Comparison of ENCODE assay signal across 1 cellular context in the genomic region with DNA sequence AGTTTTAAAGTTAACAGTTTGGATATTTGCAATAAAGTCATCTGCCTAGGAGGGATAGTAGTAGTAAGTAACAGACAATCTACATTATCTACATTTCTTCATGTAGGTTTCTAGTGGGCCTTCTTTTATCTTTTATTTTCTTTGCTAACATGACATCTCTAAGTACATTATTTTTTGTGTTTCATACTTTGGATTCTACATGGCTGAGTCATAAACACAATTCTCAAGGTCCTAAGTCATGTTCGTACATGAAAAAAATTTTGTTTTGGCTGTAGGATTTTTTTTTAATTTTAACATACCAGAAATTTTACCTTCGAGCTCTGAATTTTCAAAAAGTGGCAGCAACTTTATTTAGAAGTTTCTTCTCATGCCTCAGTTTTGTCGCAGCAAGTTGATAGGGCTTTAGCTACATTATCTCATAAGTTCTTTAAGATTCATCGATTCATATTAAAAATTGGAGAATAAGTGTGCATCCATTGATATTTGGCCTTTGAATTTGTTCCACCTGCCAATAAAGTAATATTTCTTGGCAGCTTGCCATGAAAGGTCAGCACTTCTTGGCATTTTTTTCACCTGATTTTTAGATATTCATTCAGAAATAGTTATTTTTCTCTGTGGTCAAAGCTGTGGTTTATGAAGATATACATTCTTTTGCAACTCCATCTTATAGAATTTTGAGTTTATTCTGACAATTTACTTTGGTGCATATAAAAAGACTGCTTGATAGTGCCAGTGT.
TF ChIP-seq lines count a peak whose summit lies in the region.

No MANE protein-coding gene starts in this region.

TF ChIP-seq in GM23338, 12 proteins besides CTCF, POLR2A, EP300 and RAD21 (continued from another document):
- TF ChIP-seq, protein P1, sequence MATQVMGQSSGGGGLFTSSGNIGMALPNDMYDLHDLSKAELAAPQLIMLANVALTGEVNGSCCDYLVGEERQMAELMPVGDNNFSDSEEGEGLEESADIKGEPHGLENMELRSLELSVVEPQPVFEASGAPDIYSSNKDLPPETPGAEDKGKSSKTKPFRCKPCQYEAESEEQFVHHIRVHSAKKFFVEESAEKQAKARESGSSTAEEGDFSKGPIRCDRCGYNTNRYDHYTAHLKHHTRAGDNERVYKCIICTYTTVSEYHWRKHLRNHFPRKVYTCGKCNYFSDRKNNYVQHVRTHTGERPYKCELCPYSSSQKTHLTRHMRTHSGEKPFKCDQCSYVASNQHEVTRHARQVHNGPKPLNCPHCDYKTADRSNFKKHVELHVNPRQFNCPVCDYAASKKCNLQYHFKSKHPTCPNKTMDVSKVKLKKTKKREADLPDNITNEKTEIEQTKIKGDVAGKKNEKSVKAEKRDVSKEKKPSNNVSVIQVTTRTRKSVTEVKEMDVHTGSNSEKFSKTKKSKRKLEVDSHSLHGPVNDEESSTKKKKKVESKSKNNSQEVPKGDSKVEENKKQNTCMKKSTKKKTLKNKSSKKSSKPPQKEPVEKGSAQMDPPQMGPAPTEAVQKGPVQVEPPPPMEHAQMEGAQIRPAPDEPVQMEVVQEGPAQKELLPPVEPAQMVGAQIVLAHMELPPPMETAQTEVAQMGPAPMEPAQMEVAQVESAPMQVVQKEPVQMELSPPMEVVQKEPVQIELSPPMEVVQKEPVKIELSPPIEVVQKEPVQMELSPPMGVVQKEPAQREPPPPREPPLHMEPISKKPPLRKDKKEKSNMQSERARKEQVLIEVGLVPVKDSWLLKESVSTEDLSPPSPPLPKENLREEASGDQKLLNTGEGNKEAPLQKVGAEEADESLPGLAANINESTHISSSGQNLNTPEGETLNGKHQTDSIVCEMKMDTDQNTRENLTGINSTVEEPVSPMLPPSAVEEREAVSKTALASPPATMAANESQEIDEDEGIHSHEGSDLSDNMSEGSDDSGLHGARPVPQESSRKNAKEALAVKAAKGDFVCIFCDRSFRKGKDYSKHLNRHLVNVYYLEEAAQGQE (IDR thresholded peaks at IDR 0.05; ENCODE audit: unreplicated experiment): no peak
- TF ChIP-seq EZH2phosphoT487 (IDR thresholded peaks at IDR 0.05; ENCODE audit: unreplicated experiment): no peak
- TF ChIP-seq, protein P2, sequence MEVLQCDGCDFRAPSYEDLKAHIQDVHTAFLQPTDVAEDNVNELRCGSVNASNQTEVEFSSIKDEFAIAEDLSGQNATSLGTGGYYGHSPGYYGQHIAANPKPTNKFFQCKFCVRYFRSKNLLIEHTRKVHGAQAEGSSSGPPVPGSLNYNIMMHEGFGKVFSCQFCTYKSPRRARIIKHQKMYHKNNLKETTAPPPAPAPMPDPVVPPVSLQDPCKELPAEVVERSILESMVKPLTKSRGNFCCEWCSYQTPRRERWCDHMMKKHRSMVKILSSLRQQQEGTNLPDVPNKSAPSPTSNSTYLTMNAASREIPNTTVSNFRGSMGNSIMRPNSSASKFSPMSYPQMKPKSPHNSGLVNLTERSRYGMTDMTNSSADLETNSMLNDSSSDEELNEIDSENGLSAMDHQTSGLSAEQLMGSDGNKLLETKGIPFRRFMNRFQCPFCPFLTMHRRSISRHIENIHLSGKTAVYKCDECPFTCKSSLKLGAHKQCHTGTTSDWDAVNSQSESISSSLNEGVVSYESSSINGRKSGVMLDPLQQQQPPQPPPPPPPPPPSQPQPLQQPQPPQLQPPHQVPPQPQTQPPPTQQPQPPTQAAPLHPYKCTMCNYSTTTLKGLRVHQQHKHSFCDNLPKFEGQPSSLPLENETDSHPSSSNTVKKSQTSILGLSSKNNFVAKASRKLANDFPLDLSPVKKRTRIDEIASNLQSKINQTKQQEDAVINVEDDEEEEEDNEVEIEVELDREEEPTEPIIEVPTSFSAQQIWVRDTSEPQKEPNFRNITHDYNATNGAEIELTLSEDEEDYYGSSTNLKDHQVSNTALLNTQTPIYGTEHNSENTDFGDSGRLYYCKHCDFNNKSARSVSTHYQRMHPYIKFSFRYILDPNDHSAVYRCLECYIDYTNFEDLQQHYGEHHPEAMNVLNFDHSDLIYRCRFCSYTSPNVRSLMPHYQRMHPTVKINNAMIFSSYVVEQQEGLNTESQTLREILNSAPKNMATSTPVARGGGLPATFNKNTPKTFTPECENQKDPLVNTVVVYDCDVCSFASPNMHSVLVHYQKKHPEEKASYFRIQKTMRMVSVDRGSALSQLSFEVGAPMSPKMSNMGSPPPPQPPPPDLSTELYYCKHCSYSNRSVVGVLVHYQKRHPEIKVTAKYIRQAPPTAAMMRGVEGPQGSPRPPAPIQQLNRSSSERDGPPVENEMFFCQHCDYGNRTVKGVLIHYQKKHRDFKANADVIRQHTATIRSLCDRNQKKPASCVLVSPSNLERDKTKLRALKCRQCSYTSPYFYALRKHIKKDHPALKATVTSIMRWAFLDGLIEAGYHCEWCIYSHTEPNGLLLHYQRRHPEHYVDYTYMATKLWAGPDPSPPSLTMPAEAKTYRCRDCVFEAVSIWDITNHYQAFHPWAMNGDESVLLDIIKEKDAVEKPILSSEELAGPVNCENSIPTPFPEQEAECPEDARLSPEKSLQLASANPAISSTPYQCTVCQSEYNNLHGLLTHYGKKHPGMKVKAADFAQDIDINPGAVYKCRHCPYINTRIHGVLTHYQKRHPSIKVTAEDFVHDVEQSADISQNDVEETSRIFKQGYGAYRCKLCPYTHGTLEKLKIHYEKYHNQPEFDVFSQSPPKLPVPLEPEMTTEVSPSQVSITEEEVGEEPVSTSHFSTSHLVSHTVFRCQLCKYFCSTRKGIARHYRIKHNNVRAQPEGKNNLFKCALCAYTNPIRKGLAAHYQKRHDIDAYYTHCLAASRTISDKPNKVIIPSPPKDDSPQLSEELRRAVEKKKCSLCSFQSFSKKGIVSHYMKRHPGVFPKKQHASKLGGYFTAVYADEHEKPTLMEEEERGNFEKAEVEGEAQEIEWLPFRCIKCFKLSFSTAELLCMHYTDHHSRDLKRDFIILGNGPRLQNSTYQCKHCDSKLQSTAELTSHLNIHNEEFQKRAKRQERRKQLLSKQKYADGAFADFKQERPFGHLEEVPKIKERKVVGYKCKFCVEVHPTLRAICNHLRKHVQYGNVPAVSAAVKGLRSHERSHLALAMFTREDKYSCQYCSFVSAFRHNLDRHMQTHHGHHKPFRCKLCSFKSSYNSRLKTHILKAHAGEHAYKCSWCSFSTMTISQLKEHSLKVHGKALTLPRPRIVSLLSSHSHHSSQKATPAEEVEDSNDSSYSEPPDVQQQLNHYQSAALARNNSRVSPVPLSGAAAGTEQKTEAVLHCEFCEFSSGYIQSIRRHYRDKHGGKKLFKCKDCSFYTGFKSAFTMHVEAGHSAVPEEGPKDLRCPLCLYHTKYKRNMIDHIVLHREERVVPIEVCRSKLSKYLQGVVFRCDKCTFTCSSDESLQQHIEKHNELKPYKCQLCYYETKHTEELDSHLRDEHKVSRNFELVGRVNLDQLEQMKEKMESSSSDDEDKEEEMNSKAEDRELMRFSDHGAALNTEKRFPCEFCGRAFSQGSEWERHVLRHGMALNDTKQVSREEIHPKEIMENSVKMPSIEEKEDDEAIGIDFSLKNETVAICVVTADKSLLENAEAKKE (CRISPR knock-in tag; IDR thresholded peaks at IDR 0.05): no peak
- TF ChIP-seq ZNF331 (CRISPR knock-in tag; IDR thresholded peaks at IDR 0.05; ENCODE audit: low read depth): no peak
- no peak for TF ChIP-seq POLR2AphosphoS5 (IDR thresholded peaks at IDR 0.05; ENCODE audit: low read depth)
- TF ChIP-seq JUNB (IDR thresholded peaks at IDR 0.05; ENCODE audit: unreplicated experiment): no peak
- TF ChIP-seq EZH2 (IDR thresholded peaks at IDR 0.05; ENCODE audit: low read depth, unreplicated experiment): no peak
- no peak for TF ChIP-seq CREB1 (CRISPR knock-in tag; IDR thresholded peaks at IDR 0.05; ENCODE audit: low read depth)
- no peak for TF ChIP-seq ZNF114 (CRISPR knock-in tag; IDR thresholded peaks at IDR 0.05)
- TF ChIP-seq, protein P3, sequence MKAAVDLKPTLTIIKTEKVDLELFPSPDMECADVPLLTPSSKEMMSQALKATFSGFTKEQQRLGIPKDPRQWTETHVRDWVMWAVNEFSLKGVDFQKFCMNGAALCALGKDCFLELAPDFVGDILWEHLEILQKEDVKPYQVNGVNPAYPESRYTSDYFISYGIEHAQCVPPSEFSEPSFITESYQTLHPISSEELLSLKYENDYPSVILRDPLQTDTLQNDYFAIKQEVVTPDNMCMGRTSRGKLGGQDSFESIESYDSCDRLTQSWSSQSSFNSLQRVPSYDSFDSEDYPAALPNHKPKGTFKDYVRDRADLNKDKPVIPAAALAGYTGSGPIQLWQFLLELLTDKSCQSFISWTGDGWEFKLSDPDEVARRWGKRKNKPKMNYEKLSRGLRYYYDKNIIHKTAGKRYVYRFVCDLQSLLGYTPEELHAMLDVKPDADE (IDR thresholded peaks at IDR 0.05): no peak
- TF ChIP-seq NANOG (IDR thresholded peaks at IDR 0.05; ENCODE audit: borderline replicate concordance): no peak
